ENCODE assay signal across 1 cellular context in the genomic region with DNA sequence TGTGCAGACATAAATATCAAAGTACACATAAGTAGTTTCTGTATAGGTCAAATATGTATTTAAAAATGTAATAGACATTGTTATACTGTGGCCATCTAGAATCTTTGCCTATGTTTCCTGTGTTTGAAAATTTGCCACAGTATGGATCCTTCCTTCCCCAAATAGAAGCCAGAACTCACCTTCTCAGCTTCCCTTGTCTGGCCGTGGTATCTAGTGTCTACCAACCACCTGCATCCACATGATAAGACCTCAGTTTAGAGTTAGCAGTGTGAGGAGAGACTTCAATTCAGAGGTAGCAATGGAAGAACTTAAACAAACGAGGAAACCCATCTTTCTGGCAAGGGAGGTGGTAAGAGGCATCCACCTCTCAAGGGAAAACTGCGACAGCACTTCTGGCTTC.
TF ChIP-seq lines count a peak whose summit lies in the region.

No MANE protein-coding gene starts in this region.

TF ChIP-seq in K562, 482 proteins besides CTCF, POLR2A, EP300 and RAD21 (continued from another document and continues in another):
- TF ChIP-seq, protein P1, sequence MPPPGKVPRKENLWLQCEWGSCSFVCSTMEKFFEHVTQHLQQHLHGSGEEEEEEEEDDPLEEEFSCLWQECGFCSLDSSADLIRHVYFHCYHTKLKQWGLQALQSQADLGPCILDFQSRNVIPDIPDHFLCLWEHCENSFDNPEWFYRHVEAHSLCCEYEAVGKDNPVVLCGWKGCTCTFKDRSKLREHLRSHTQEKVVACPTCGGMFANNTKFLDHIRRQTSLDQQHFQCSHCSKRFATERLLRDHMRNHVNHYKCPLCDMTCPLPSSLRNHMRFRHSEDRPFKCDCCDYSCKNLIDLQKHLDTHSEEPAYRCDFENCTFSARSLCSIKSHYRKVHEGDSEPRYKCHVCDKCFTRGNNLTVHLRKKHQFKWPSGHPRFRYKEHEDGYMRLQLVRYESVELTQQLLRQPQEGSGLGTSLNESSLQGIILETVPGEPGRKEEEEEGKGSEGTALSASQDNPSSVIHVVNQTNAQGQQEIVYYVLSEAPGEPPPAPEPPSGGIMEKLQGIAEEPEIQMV (tag; conservative IDR thresholded peaks at IDR 0.05; ENCODE audit: low read depth): no peak
- TF ChIP-seq, protein P2, sequence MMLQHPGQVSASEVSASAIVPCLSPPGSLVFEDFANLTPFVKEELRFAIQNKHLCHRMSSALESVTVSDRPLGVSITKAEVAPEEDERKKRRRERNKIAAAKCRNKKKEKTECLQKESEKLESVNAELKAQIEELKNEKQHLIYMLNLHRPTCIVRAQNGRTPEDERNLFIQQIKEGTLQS (IDR thresholded peaks at IDR 0.05): no peak
- TF ChIP-seq, protein P2 (CRISPR knock-in tag; conservative IDR thresholded peaks at IDR 0.05): no peak
- no peak for TF ChIP-seq ZNF316 (IDR thresholded peaks at IDR 0.05)
- TF ChIP-seq ZC3H4 (CRISPR knock-in tag; IDR thresholded peaks at IDR 0.05; ENCODE audit: borderline replicate concordance): no peak
- TF ChIP-seq KAT2B (IDR thresholded peaks at IDR 0.05; ENCODE audit: low read depth, low read length): no peak
- TF ChIP-seq, protein P3, sequence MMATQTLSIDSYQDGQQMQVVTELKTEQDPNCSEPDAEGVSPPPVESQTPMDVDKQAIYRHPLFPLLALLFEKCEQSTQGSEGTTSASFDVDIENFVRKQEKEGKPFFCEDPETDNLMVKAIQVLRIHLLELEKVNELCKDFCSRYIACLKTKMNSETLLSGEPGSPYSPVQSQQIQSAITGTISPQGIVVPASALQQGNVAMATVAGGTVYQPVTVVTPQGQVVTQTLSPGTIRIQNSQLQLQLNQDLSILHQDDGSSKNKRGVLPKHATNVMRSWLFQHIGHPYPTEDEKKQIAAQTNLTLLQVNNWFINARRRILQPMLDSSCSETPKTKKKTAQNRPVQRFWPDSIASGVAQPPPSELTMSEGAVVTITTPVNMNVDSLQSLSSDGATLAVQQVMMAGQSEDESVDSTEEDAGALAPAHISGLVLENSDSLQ (IDR thresholded peaks at IDR 0.05): no peak
- TF ChIP-seq GABPB1 (CRISPR knock-in tag; IDR thresholded peaks at IDR 0.05): no peak
- TF ChIP-seq, protein P4, sequence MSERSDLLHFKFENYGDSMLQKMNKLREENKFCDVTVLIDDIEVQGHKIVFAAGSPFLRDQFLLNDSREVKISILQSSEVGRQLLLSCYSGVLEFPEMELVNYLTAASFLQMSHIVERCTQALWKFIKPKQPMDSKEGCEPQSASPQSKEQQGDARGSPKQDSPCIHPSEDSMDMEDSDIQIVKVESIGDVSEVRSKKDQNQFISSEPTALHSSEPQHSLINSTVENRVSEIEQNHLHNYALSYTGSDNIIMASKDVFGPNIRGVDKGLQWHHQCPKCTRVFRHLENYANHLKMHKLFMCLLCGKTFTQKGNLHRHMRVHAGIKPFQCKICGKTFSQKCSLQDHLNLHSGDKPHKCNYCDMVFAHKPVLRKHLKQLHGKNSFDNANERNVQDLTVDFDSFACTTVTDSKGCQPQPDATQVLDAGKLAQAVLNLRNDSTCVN (CRISPR knock-in tag; IDR thresholded peaks at IDR 0.05): no peak
- TF ChIP-seq, protein P5, sequence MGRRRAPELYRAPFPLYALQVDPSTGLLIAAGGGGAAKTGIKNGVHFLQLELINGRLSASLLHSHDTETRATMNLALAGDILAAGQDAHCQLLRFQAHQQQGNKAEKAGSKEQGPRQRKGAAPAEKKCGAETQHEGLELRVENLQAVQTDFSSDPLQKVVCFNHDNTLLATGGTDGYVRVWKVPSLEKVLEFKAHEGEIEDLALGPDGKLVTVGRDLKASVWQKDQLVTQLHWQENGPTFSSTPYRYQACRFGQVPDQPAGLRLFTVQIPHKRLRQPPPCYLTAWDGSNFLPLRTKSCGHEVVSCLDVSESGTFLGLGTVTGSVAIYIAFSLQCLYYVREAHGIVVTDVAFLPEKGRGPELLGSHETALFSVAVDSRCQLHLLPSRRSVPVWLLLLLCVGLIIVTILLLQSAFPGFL (CRISPR knock-in tag; IDR thresholded peaks at IDR 0.05): no peak
- no peak for TF ChIP-seq PHF8 (IDR thresholded peaks at IDR 0.05; ENCODE audit: borderline replicate concordance, low read length)
- TF ChIP-seq TCF3 (CRISPR knock-in tag; IDR thresholded peaks at IDR 0.05): peak; percentile 84
- no peak for TF ChIP-seq ZC3H11A (IDR thresholded peaks at IDR 0.05; ENCODE audit: low read depth, low read length)
- TF ChIP-seq ATF7 (IDR thresholded peaks at IDR 0.05): no peak
- peak; percentile 66; the same call in 1 of the 2 replicates for TF ChIP-seq CTBP1 (IDR thresholded peaks at IDR 0.05; ENCODE audit: borderline replicate concordance)
- TF ChIP-seq BMI1 (IDR thresholded peaks at IDR 0.05; ENCODE audit: low read length): no peak
- TF ChIP-seq, protein P6, sequence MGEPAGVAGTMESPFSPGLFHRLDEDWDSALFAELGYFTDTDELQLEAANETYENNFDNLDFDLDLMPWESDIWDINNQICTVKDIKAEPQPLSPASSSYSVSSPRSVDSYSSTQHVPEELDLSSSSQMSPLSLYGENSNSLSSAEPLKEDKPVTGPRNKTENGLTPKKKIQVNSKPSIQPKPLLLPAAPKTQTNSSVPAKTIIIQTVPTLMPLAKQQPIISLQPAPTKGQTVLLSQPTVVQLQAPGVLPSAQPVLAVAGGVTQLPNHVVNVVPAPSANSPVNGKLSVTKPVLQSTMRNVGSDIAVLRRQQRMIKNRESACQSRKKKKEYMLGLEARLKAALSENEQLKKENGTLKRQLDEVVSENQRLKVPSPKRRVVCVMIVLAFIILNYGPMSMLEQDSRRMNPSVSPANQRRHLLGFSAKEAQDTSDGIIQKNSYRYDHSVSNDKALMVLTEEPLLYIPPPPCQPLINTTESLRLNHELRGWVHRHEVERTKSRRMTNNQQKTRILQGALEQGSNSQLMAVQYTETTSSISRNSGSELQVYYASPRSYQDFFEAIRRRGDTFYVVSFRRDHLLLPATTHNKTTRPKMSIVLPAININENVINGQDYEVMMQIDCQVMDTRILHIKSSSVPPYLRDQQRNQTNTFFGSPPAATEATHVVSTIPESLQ (CRISPR knock-in tag; IDR thresholded peaks at IDR 0.05): no peak
- no peak for TF ChIP-seq KLF1 (tag; IDR thresholded peaks at IDR 0.05)
- no peak for TF ChIP-seq NCOA2 (IDR thresholded peaks at IDR 0.05; ENCODE audit: partially characterized antibody in 2 of 2)
- TF ChIP-seq, protein P7, sequence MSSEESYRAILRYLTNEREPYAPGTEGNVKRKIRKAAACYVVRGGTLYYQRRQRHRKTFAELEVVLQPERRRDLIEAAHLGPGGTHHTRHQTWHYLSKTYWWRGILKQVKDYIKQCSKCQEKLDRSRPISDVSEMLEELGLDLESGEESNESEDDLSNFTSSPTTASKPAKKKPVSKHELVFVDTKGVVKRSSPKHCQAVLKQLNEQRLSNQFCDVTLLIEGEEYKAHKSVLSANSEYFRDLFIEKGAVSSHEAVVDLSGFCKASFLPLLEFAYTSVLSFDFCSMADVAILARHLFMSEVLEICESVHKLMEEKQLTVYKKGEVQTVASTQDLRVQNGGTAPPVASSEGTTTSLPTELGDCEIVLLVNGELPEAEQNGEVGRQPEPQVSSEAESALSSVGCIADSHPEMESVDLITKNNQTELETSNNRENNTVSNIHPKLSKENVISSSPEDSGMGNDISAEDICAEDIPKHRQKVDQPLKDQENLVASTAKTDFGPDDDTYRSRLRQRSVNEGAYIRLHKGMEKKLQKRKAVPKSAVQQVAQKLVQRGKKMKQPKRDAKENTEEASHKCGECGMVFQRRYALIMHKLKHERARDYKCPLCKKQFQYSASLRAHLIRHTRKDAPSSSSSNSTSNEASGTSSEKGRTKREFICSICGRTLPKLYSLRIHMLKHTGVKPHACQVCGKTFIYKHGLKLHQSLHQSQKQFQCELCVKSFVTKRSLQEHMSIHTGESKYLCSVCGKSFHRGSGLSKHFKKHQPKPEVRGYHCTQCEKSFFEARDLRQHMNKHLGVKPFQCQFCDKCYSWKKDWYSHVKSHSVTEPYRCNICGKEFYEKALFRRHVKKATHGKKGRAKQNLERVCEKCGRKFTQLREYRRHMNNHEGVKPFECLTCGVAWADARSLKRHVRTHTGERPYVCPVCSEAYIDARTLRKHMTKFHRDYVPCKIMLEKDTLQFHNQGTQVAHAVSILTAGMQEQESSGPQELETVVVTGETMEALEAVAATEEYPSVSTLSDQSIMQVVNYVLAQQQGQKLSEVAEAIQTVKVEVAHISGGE (CRISPR knock-in tag; IDR thresholded peaks at IDR 0.05): no peak
- no peak for TF ChIP-seq NR2C1 (IDR thresholded peaks at IDR 0.05)
- no peak for TF ChIP-seq NR2C1 (tag; IDR thresholded peaks at IDR 0.05)
- TF ChIP-seq, protein P8, sequence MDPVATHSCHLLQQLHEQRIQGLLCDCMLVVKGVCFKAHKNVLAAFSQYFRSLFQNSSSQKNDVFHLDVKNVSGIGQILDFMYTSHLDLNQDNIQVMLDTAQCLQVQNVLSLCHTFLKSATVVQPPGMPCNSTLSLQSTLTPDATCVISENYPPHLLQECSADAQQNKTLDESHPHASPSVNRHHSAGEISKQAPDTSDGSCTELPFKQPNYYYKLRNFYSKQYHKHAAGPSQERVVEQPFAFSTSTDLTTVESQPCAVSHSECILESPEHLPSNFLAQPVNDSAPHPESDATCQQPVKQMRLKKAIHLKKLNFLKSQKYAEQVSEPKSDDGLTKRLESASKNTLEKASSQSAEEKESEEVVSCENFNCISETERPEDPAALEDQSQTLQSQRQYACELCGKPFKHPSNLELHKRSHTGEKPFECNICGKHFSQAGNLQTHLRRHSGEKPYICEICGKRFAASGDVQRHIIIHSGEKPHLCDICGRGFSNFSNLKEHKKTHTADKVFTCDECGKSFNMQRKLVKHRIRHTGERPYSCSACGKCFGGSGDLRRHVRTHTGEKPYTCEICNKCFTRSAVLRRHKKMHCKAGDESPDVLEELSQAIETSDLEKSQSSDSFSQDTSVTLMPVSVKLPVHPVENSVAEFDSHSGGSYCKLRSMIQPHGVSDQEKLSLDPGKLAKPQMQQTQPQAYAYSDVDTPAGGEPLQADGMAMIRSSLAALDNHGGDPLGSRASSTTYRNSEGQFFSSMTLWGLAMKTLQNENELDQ (CRISPR knock-in tag; IDR thresholded peaks at IDR 0.05; ENCODE audit: borderline replicate concordance): no peak
- TF ChIP-seq CSDE1 (IDR thresholded peaks at IDR 0.05): no peak
- peak; percentile 43; the same call in 1 of the 2 replicates for TF ChIP-seq POLR2AphosphoS5 (IDR thresholded peaks at IDR 0.05; ENCODE audit: control insufficient read depth, insufficient read depth, low read depth, low read length)
- TF ChIP-seq ZFP36 (IDR thresholded peaks at IDR 0.05; ENCODE audit: low read depth, low read length, partially characterized antibody): no peak
- TF ChIP-seq, protein P9, sequence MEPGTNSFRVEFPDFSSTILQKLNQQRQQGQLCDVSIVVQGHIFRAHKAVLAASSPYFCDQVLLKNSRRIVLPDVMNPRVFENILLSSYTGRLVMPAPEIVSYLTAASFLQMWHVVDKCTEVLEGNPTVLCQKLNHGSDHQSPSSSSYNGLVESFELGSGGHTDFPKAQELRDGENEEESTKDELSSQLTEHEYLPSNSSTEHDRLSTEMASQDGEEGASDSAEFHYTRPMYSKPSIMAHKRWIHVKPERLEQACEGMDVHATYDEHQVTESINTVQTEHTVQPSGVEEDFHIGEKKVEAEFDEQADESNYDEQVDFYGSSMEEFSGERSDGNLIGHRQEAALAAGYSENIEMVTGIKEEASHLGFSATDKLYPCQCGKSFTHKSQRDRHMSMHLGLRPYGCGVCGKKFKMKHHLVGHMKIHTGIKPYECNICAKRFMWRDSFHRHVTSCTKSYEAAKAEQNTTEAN (CRISPR knock-in tag; IDR thresholded peaks at IDR 0.05): no peak
- TF ChIP-seq, protein P10, sequence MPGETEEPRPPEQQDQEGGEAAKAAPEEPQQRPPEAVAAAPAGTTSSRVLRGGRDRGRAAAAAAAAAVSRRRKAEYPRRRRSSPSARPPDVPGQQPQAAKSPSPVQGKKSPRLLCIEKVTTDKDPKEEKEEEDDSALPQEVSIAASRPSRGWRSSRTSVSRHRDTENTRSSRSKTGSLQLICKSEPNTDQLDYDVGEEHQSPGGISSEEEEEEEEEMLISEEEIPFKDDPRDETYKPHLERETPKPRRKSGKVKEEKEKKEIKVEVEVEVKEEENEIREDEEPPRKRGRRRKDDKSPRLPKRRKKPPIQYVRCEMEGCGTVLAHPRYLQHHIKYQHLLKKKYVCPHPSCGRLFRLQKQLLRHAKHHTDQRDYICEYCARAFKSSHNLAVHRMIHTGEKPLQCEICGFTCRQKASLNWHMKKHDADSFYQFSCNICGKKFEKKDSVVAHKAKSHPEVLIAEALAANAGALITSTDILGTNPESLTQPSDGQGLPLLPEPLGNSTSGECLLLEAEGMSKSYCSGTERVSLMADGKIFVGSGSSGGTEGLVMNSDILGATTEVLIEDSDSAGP (CRISPR knock-in tag; IDR thresholded peaks at IDR 0.05): no peak
- no peak for TF ChIP-seq CBX3 (IDR thresholded peaks at IDR 0.05; ENCODE audit: borderline replicate concordance in 1 of 2, low read length in 2 of 2)
- TF ChIP-seq HDAC2 (IDR thresholded peaks at IDR 0.05): no peak
- TF ChIP-seq SLC30A9 (CRISPR knock-in tag; IDR thresholded peaks at IDR 0.05): no peak
- TF ChIP-seq, protein P11, sequence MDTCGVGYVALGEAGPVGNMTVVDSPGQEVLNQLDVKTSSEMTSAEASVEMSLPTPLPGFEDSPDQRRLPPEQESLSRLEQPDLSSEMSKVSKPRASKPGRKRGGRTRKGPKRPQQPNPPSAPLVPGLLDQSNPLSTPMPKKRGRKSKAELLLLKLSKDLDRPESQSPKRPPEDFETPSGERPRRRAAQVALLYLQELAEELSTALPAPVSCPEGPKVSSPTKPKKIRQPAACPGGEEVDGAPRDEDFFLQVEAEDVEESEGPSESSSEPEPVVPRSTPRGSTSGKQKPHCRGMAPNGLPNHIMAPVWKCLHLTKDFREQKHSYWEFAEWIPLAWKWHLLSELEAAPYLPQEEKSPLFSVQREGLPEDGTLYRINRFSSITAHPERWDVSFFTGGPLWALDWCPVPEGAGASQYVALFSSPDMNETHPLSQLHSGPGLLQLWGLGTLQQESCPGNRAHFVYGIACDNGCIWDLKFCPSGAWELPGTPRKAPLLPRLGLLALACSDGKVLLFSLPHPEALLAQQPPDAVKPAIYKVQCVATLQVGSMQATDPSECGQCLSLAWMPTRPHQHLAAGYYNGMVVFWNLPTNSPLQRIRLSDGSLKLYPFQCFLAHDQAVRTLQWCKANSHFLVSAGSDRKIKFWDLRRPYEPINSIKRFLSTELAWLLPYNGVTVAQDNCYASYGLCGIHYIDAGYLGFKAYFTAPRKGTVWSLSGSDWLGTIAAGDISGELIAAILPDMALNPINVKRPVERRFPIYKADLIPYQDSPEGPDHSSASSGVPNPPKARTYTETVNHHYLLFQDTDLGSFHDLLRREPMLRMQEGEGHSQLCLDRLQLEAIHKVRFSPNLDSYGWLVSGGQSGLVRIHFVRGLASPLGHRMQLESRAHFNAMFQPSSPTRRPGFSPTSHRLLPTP (IDR thresholded peaks at IDR 0.05; ENCODE audit: borderline replicate concordance, extremely low read depth, insufficient read length): no peak
